ENCODE assay signal across 8 cellular contexts in genomic region chr15:40693904-40694705, GRCh38. TPM values are rescaled to one million over a fixed set of nuclear protein-coding genes. Genes with fewer than 3 reads are reported as not detected.
DNase-seq lines count a peak whose midpoint lies in the region; ATAC-seq, FAIRE-seq and TF ChIP-seq lines count a peak whose summit lies in the region.

No MANE protein-coding gene starts in this region.

- H3K9me3 ChIP-seq in A549: no peaks in the 10 kb centered on the region
- no peaks in the 10 kb centered on the region for H3K9me3 ChIP-seq in muscle layer of colon (ENCODE audit: low read length)

- H3K27ac ChIP-seq in A549: peak overlapping the region; percentile 96 to 97
- peak overlapping the region; percentile 99 for H3K27ac ChIP-seq in cingulate gyrus (ENCODE audit: low read depth, low read length)
- H3K27ac ChIP-seq in muscle layer of colon (ENCODE audit: low read depth, low read length): peak overlapping the region; percentile 95

- no peak; a peak in 1 of 6 replicates for ATAC-seq in A549
- ATAC-seq in GM18907 (IDR thresholded peaks at IDR 0.05; ENCODE audit: unreplicated experiment): peak; percentile 6
- no peak for ATAC-seq in HG03521 (IDR thresholded peaks at IDR 0.05; ENCODE audit: unreplicated experiment)

- H3K4me3 ChIP-seq in A549 (peak overlapping the region; percentile 85), LNCaP clone FGC (ENCODE audit: low read depth, low read length) (peak overlapping the region; percentile 83), muscle layer of colon (ENCODE audit: low read depth in 1 of 2, low read length in 2 of 2) (peak overlapping the region; percentile 82 to 96)

- CTCF ChIA-PET in A549 (lab: Yijun Ruan, JAX): interaction anchor here (1.0 to 3.6 kb wide), 5 partner anchors 9 to 179 kb away, joined by 3 to 15 read pairs (median 3); no protein-coding TSS in a partner anchor

- no peaks in the 10 kb centered on the region for H3K36me3 ChIP-seq in muscle layer of colon (ENCODE audit: insufficient read depth, low read length)

- WGBS in A549 (ENCODE audit: missing lambda C conversion rate): 50% methylated on average over 30 of the region's 32 CpGs

- no peak for TF ChIP-seq POLR2A in A549 (IDR thresholded peaks at IDR 0.05; ENCODE audit: low read length)

- POLR2A ChIA-PET in A549 (lab: Yijun Ruan, JAX): interaction anchor here (1.0 kb wide), 2 partner anchors 14 to 70 kb away, joined by 3 read pairs; partner anchors contain the start of gene GCHFR

- H3K4me2 ChIP-seq in A549: peak overlapping the region; percentile 91

- no peaks in the 10 kb centered on the region for H3K27me3 ChIP-seq in muscle layer of colon (ENCODE audit: control insufficient read depth in 1 of 2, insufficient read depth in 2 of 2, low read length in 2 of 2)

- DNase-seq in A549 (ENCODE audit: low read depth in 1 of 2, low spot score in 1 of 2) (no peak), LNCaP clone FGC (ENCODE audit: low read depth) (no peak), mucosa of gallbladder (ENCODE audit: low spot score) (no peak)
- no peak for DNase-seq in stimulated activated CD4-positive, alpha-beta T cell treated with anti-CD3 and anti-CD28 coated beads, Interleukin-4, amount 100 ng/mL, for 1 hour

- H3K4me1 ChIP-seq in A549: peaks cover 8% of the 10 kb centered on the region; the same call in 2 of the 3 replicates
- H3K4me1 ChIP-seq in muscle layer of colon (ENCODE audit: insufficient read depth, low read length): peaks cover 17% of the 10 kb centered on the region

- TF ChIP-seq RAD21 in A549 (conservative IDR thresholded peaks at IDR 0.05 in 1 of 2, IDR thresholded peaks at IDR 0.05 in 1 of 2): no peak

- FAIRE-seq in A549 (lab: Jason Lieb, UNC): no peak

- TF ChIP-seq CTCF in A549 (IDR thresholded peaks at IDR 0.05): no peak
- no peak for TF ChIP-seq CTCF in LNCaP clone FGC (IDR thresholded peaks at IDR 0.05; ENCODE audit: control insufficient read depth, extremely low read depth, insufficient read depth)

- no peak for TF ChIP-seq EP300 in A549 (IDR thresholded peaks at IDR 0.05)

- peak overlapping the region; percentile 93 for H3K9ac ChIP-seq in muscle layer of colon (ENCODE audit: low read length)

TF ChIP-seq in A549, 52 proteins besides CTCF, POLR2A, EP300 and RAD21:
- no peak for TF ChIP-seq REST (IDR thresholded peaks at IDR 0.05)
- no peak for TF ChIP-seq ZSCAN20 (CRISPR knock-in tag; IDR thresholded peaks at IDR 0.05)
- no peak for TF ChIP-seq CHD4 (IDR thresholded peaks at IDR 0.05; ENCODE audit: borderline replicate concordance)
- TF ChIP-seq KDM5A (IDR thresholded peaks at IDR 0.05): peak; percentile 9; the same call in 1 of the 2 replicates

RNA-seq across cellular contexts. Expression of gene RAD51, which starts 0.9 kb away (rescaled TPM):
- polyA plus RNA-seq in A549 (2011; rRNA removed): 11.5 and 12.9 TPM in 2 replicates
- polyA plus RNA-seq in A549 (2012; cell fraction: cytosol; rRNA removed): 13.8 and 15.4 TPM in 2 replicates
- polyA plus RNA-seq in A549 (2012; cell fraction: nucleus; rRNA removed): 9.7 and 12.3 TPM in 2 replicates
- polyA plus RNA-seq in A549 (2017; fragmentation: RNase III; extraction: RNeasy Plus Mini Kit Qiagen cat#74134 plus additional on column Dnase treatment): 14.4 to 17.2 TPM (median 16.5 TPM) in 3 replicates
- polyA minus RNA-seq in A549 (2011; rRNA and poly(A)+ RNA removed): 14.6 and 17.3 TPM in 2 replicates
- 1.3 TPM for total RNA-seq in mucosa of gallbladder
